24 cellular contexts compared by ENCODE assay signal in genomic region chr3:119977353-119977752, GRCh38.
DNase-seq lines count a peak whose midpoint lies in the region; ATAC-seq, FAIRE-seq and TF ChIP-seq lines count a peak whose summit lies in the region.
"Had no signal": no experiment of that assay in that cellular context is flagged by ENCODE, and none has a peak within 500 bp of the region (broad histone marks: within the 10 kb centered on the region; RNA-seq: fewer than 3 reads in every experiment).

No MANE protein-coding gene starts in this region.

- TF ChIP-seq CTCF in left ventricle myocardium inferior (IDR thresholded peaks at IDR 0.05; ENCODE audit: borderline replicate concordance) (no peak), mesothelial cell of epicardium (IDR thresholded peaks at IDR 0.05; ENCODE audit: unreplicated experiment) (no peak)

- H3K27ac ChIP-seq in left ventricle myocardium inferior (replicated peaks): peak overlapping the region; percentile 28
- H3K27ac ChIP-seq: PC-9 had no signal

- no peaks in the 10 kb centered on the region for H3K27me3 Mint-ChIP-seq in mesothelial cell of epicardium (ENCODE audit: low read depth)
- H3K27me3 Mint-ChIP-seq: CD4-positive, alpha-beta memory T cell had no signal

- DNase-seq in GM12891 (ENCODE audit: insufficient read length, low spot score): no peak
- no peak for DNase-seq in H54 (ENCODE audit: insufficient read length, low spot score)
- DNase-seq in left ventricle myocardium inferior: no peak
- DNase-seq in mesothelial cell of epicardium (ENCODE audit: low spot score in 2 of 2, unreplicated experiment in 2 of 2): no peak
- no peak for DNase-seq in occipital lobe (lab: John Stamatoyannopoulos, UW)
- DNase-seq: C1 segment of cervical spinal cord; Caco-2; CD4-positive, alpha-beta memory T cell; GOT3; HCEC 1CT; Karpas-422; MV-4-11; NCI-H1105; NCI-H1436 treated with DMSO at 0.1 percent for 48 hours; NCI-H187 treated with DMSO at 0.1 percent for 48 hours; NCI-H2171 treated with DMSO at 0.1 percent for 48 hours; NCI-H345; NCI-H524; NCI-H774; PC-9; SHP77 treated with DMSO at 0.1 percent for 48 hours had no signal

- peak overlapping the region; percentile 2 for H3K27ac Mint-ChIP-seq in mesothelial cell of epicardium

- peaks cover under 1% of the 10 kb centered on the region for H3K9me3 ChIP-seq in left ventricle myocardium inferior (replicated peaks)
- H3K9me3 ChIP-seq: Caco-2 had no signal

- peaks cover 4% of the 10 kb centered on the region for H3K4me1 Mint-ChIP-seq in mesothelial cell of epicardium

- ATAC-seq in HG03460 (IDR thresholded peaks at IDR 0.05; ENCODE audit: unreplicated experiment): no peak
- ATAC-seq in GM21528 (IDR thresholded peaks at IDR 0.05; ENCODE audit: low FRiP score, unreplicated experiment): no peak

- TF ChIP-seq POLR2A in GM12891 (IDR thresholded peaks at IDR 0.05; ENCODE audit: low read depth, low read length): no peak
- no peak for TF ChIP-seq POLR2A in H54 (IDR thresholded peaks at IDR 0.05; ENCODE audit: low read depth, low read length)

- no peak overlapping the region for H3K4me3 Mint-ChIP-seq in mesothelial cell of epicardium

- no peak overlapping the region for H3K4me3 ChIP-seq in left ventricle myocardium inferior
- H3K4me3 ChIP-seq: PC-9 had no signal

- H3K36me3 ChIP-seq in left ventricle myocardium inferior: peaks cover 5% of the 10 kb centered on the region

- H3K4me1 ChIP-seq in left ventricle myocardium inferior: peaks cover 44% of the 10 kb centered on the region

- peaks cover 35% of the 10 kb centered on the region for H3K36me3 Mint-ChIP-seq in mesothelial cell of epicardium

- peaks cover 15% of the 10 kb centered on the region for H3K9me3 Mint-ChIP-seq in mesothelial cell of epicardium

- intact Hi-C loops in left ventricle myocardium inferior (cut with micrococcal nuclease): no loop called here

- no peaks in the 10 kb centered on the region for H3K27me3 ChIP-seq in left ventricle myocardium inferior (ENCODE audit: low read depth)

- FAIRE-seq in GM12891 (lab: Jason Lieb, UNC) (peak; percentile 9), H54 (lab: Jason Lieb, UNC) (peak; percentile 58)
- FAIRE-seq: G401.6 had no signal

TF ChIP-seq in GM12891, 5 proteins besides CTCF, POLR2A, EP300 and RAD21:
- TF ChIP-seq TAF1 (IDR thresholded peaks at IDR 0.05; ENCODE audit: low read depth, low read length): no peak
- TF ChIP-seq PAX5 (IDR thresholded peaks at IDR 0.05; ENCODE audit: insufficient read depth, low read length, severe bottlenecking): no peak
- no peak for TF ChIP-seq SPI1 (IDR thresholded peaks at IDR 0.05; ENCODE audit: low read depth, low read length)
- no peak for TF ChIP-seq POLR2AphosphoS5 (IDR thresholded peaks at IDR 0.05; ENCODE audit: low read depth, low read length)
- no peak for TF ChIP-seq POU2F2 (IDR thresholded peaks at IDR 0.05; ENCODE audit: low read depth, low read length)
